In the genomic region with DNA sequence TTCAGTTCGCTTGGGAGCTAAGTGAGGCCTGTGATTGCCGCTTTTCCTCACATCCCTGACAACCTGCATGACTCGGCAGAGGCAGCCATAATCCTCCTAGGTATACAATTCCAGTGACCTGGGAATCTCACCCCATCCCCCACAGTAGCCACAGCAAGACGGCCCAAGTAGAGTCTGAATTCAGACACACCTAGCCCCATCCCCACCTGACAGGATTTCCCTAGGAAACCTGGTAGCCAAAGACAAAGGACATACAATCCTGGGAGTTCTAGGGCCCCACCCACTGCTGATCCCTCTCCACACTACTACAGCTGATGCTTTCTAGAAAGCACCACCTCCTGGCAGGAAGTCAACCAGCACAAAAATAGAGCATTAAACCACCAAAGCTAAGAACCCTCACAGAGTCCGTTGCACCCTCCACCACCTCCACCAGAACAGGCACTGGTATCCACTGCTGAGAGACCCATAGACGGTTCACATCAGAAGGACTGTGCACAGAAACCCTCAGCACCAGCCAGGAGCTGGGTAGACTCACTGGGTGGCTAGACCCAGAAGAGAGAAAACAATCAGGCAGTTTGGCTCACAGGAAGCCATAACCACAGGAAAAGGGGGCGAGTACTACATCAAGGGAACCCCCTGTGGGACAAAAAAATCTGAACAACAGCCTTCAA, we compare ENCODE assay signal across 12 cellular contexts. TPM values are rescaled to one million over a fixed set of nuclear protein-coding genes. Genes with fewer than 3 reads are reported as not detected.
DNase-seq lines count a peak whose midpoint lies in the region; ATAC-seq, FAIRE-seq and TF ChIP-seq lines count a peak whose summit lies in the region.
"Had no signal": no experiment of that assay in that cellular context is flagged by ENCODE, and none has a peak within 500 bp of the region (broad histone marks: within the 10 kb centered on the region; RNA-seq: fewer than 3 reads in every experiment).

No MANE protein-coding gene starts in this region.

- H3K27ac Mint-ChIP-seq in memory B cell (no peak overlapping the region), type B pancreatic cell (no peak overlapping the region)

- H3K4me3 Mint-ChIP-seq in memory B cell (peak overlapping the region; percentile 9), type B pancreatic cell (no peak overlapping the region)

- H3K4me1 Mint-ChIP-seq in memory B cell (peaks cover 24% of the 10 kb centered on the region), type B pancreatic cell (ENCODE audit: unreplicated experiment) (no peaks in the 10 kb centered on the region)

- no peak for TF ChIP-seq CTCF in type B pancreatic cell (conservative IDR thresholded peaks at IDR 0.05)

- H3K36me3 Mint-ChIP-seq in memory B cell (peaks cover 34% of the 10 kb centered on the region), type B pancreatic cell (peaks cover 16% of the 10 kb centered on the region)

- peak; percentile 4 for DNase-seq in EH (ENCODE audit: low read depth)
- peak; percentile 76 to 80 for DNase-seq in Kasumi-1 (lab: John Stamatoyannopoulos, UW)
- peak; percentile 18 for DNase-seq in activated CD8-positive, alpha-beta memory T cell treated with anti-CD3 and anti-CD28 coated beads, Interleukin-2, amount 50 U/mL, for 1 hour (ENCODE audit: extremely low read depth)
- no peak for DNase-seq in memory B cell (ENCODE audit: low spot score in 2 of 2)
- no peak for DNase-seq in urothelium cell line (ENCODE audit: low spot score)
- no peak for DNase-seq in type B pancreatic cell (ENCODE audit: extremely low spot score, unreplicated experiment)
- DNase-seq: caudate nucleus; kidney; nucleus accumbens; stimulated activated CD4-positive, alpha-beta T cell treated with anti-CD3 and anti-CD28 coated beads, Interleukin-4, amount 100 ng/mL, for 1 hour had no signal

- ATAC-seq in memory B cell (ENCODE audit: low read depth) (peak; percentile 14), HG03469 (IDR thresholded peaks at IDR 0.05; ENCODE audit: unreplicated experiment) (no peak), HG03457 (IDR thresholded peaks at IDR 0.05; ENCODE audit: unreplicated experiment) (no peak)

- peaks cover 5% of the 10 kb centered on the region for H3K9me3 Mint-ChIP-seq in memory B cell
- no peaks in the 10 kb centered on the region for H3K9me3 Mint-ChIP-seq in type B pancreatic cell

- H3K27me3 Mint-ChIP-seq in memory B cell, result no peaks in the 10 kb centered on the region
- no peaks in the 10 kb centered on the region for H3K27me3 Mint-ChIP-seq in type B pancreatic cell

- no peak for FAIRE-seq in urothelium cell line (lab: Jason Lieb, UNC)
- FAIRE-seq: kidney had no signal

RNA-seq across cellular contexts. Expression of a gene that starts 17.9 kb away (rescaled TPM):
- total RNA-seq in type B pancreatic cell (ENCODE audit: low replicate concordance), result 5.9 and 6.0 TPM in 2 replicates

Comparison
In these comparisons a context has a peak if more than half of its experiments do, and no peak if none do; other contexts are left out.
1. DNase-seq: peak in EH (single experiment), Kasumi-1 (2 of 2) and activated CD8-positive, alpha-beta memory T cell treated with anti-CD3 and anti-CD28 coated beads, Interleukin-2, amount 50 U/mL, for 1 hour (single experiment); none in memory B cell (0 of 2), urothelium cell line (single experiment) and type B pancreatic cell (single experiment).